Comparison of ENCODE assay signal across 1 cellular context in the genomic region with DNA sequence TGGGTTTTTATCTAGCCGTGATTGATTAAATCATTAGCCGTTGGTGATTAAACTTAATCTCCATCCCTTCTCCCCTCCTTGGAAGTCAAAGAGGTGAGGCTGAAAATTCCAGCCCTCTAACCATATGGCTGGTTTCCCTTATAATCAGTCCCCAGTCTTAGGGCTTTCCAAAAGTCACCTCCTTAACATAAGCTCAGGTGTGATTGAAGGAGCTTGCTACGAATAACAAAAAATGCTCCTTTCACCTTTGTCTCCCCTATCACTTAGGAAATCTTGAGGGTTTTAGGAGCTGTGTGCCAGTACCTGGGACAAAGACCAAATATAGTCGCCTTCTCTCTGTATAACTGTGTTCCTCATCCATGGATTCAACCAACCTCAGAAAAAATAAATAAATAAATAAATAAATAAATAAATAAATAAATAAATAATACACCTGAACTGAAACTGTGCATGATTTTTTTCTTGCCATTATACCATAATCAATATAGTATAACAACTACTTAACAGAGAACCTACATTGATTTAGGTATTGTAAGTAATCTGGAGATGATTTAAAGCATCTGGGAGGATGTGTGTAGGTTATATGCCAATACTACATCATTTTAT.
TF ChIP-seq lines count a peak whose summit lies in the region.

No MANE protein-coding gene starts in this region.

TF ChIP-seq in HEK293, 187 proteins besides CTCF, POLR2A, EP300 and RAD21 (continued from another document and continues in another):
- TF ChIP-seq ZNF292 (tag by site-specific recombination; IDR thresholded peaks at IDR 0.05; ENCODE audit: borderline replicate concordance, low read depth), result 0 out of 2 replicates have a peak, but pooled peaks have one; percentile 59
- TF ChIP-seq, protein P1, sequence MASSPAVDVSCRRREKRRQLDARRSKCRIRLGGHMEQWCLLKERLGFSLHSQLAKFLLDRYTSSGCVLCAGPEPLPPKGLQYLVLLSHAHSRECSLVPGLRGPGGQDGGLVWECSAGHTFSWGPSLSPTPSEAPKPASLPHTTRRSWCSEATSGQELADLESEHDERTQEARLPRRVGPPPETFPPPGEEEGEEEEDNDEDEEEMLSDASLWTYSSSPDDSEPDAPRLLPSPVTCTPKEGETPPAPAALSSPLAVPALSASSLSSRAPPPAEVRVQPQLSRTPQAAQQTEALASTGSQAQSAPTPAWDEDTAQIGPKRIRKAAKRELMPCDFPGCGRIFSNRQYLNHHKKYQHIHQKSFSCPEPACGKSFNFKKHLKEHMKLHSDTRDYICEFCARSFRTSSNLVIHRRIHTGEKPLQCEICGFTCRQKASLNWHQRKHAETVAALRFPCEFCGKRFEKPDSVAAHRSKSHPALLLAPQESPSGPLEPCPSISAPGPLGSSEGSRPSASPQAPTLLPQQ (tag by site-specific recombination; IDR thresholded peaks at IDR 0.05), result no peak
- TF ChIP-seq ZNF530 (tag by site-specific recombination; IDR thresholded peaks at IDR 0.05; ENCODE audit: low read depth), result no peak
- no peak for TF ChIP-seq SCRT1 (tag by site-specific recombination; IDR thresholded peaks at IDR 0.05; ENCODE audit: borderline replicate concordance)
- TF ChIP-seq PRDM1 (tag by site-specific recombination; IDR thresholded peaks at IDR 0.05), result no peak
- no peak for TF ChIP-seq KLF7 (tag by site-specific recombination; IDR thresholded peaks at IDR 0.05; ENCODE audit: borderline replicate concordance)
- TF ChIP-seq ZNF571 (tag by site-specific recombination; IDR thresholded peaks at IDR 0.05), result no peak
- TF ChIP-seq, protein P2, sequence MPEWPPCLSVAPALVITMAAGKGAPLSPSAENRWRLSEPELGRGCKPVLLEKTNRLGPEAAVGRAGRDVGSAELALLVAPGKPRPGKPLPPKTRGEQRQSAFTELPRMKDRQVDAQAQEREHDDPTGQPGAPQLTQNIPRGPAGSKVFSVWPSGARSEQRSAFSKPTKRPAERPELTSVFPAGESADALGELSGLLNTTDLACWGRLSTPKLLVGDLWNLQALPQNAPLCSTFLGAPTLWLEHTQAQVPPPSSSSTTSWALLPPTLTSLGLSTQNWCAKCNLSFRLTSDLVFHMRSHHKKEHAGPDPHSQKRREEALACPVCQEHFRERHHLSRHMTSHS (tag by site-specific recombination; IDR thresholded peaks at IDR 0.05), result no peak
- TF ChIP-seq ZNF433 (tag by site-specific recombination; IDR thresholded peaks at IDR 0.05; ENCODE audit: low read depth), result peak; percentile 68; the same call in 1 of the 2 replicates
- TF ChIP-seq ZBTB48 (tag by site-specific recombination; IDR thresholded peaks at IDR 0.05), result no peak
- TF ChIP-seq, protein P3, sequence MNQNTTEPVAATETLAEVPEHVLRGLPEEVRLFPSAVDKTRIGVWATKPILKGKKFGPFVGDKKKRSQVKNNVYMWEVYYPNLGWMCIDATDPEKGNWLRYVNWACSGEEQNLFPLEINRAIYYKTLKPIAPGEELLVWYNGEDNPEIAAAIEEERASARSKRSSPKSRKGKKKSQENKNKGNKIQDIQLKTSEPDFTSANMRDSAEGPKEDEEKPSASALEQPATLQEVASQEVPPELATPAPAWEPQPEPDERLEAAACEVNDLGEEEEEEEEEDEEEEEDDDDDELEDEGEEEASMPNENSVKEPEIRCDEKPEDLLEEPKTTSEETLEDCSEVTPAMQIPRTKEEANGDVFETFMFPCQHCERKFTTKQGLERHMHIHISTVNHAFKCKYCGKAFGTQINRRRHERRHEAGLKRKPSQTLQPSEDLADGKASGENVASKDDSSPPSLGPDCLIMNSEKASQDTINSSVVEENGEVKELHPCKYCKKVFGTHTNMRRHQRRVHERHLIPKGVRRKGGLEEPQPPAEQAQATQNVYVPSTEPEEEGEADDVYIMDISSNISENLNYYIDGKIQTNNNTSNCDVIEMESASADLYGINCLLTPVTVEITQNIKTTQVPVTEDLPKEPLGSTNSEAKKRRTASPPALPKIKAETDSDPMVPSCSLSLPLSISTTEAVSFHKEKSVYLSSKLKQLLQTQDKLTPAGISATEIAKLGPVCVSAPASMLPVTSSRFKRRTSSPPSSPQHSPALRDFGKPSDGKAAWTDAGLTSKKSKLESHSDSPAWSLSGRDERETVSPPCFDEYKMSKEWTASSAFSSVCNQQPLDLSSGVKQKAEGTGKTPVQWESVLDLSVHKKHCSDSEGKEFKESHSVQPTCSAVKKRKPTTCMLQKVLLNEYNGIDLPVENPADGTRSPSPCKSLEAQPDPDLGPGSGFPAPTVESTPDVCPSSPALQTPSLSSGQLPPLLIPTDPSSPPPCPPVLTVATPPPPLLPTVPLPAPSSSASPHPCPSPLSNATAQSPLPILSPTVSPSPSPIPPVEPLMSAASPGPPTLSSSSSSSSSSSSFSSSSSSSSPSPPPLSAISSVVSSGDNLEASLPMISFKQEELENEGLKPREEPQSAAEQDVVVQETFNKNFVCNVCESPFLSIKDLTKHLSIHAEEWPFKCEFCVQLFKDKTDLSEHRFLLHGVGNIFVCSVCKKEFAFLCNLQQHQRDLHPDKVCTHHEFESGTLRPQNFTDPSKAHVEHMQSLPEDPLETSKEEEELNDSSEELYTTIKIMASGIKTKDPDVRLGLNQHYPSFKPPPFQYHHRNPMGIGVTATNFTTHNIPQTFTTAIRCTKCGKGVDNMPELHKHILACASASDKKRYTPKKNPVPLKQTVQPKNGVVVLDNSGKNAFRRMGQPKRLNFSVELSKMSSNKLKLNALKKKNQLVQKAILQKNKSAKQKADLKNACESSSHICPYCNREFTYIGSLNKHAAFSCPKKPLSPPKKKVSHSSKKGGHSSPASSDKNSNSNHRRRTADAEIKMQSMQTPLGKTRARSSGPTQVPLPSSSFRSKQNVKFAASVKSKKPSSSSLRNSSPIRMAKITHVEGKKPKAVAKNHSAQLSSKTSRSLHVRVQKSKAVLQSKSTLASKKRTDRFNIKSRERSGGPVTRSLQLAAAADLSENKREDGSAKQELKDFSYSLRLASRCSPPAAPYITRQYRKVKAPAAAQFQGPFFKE (tag by site-specific recombination; IDR thresholded peaks at IDR 0.05; ENCODE audit: borderline replicate concordance), result no peak
- TF ChIP-seq, protein P4, sequence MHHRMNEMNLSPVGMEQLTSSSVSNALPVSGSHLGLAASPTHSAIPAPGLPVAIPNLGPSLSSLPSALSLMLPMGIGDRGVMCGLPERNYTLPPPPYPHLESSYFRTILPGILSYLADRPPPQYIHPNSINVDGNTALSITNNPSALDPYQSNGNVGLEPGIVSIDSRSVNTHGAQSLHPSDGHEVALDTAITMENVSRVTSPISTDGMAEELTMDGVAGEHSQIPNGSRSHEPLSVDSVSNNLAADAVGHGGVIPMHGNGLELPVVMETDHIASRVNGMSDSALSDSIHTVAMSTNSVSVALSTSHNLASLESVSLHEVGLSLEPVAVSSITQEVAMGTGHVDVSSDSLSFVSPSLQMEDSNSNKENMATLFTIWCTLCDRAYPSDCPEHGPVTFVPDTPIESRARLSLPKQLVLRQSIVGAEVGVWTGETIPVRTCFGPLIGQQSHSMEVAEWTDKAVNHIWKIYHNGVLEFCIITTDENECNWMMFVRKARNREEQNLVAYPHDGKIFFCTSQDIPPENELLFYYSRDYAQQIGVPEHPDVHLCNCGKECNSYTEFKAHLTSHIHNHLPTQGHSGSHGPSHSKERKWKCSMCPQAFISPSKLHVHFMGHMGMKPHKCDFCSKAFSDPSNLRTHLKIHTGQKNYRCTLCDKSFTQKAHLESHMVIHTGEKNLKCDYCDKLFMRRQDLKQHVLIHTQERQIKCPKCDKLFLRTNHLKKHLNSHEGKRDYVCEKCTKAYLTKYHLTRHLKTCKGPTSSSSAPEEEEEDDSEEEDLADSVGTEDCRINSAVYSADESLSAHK (tag by site-specific recombination; IDR thresholded peaks at IDR 0.05), result no peak
- TF ChIP-seq, protein P5, sequence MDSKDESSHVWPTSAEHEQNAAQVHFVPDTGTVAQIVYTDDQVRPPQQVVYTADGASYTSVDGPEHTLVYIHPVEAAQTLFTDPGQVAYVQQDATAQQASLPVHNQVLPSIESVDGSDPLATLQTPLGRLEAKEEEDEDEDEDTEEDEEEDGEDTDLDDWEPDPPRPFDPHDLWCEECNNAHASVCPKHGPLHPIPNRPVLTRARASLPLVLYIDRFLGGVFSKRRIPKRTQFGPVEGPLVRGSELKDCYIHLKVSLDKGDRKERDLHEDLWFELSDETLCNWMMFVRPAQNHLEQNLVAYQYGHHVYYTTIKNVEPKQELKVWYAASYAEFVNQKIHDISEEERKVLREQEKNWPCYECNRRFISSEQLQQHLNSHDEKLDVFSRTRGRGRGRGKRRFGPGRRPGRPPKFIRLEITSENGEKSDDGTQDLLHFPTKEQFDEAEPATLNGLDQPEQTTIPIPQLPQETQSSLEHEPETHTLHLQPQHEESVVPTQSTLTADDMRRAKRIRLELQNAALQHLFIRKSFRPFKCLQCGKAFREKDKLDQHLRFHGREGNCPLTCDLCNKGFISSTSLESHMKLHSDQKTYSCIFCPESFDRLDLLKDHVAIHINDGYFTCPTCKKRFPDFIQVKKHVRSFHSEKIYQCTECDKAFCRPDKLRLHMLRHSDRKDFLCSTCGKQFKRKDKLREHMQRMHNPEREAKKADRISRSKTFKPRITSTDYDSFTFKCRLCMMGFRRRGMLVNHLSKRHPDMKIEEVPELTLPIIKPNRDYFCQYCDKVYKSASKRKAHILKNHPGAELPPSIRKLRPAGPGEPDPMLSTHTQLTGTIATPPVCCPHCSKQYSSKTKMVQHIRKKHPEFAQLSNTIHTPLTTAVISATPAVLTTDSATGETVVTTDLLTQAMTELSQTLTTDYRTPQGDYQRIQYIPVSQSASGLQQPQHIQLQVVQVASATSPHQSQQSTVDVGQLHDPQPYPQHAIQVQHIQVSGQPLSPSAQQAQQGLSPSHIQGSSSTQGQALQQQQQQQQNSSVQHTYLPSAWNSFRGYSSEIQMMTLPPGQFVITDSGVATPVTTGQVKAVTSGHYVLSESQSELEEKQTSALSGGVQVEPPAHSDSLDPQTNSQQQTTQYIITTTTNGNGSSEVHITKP (tag by site-specific recombination; IDR thresholded peaks at IDR 0.05), result no peak
- no peak for TF ChIP-seq ZNF423 (tag by site-specific recombination; IDR thresholded peaks at IDR 0.05)
- TF ChIP-seq, protein P6, sequence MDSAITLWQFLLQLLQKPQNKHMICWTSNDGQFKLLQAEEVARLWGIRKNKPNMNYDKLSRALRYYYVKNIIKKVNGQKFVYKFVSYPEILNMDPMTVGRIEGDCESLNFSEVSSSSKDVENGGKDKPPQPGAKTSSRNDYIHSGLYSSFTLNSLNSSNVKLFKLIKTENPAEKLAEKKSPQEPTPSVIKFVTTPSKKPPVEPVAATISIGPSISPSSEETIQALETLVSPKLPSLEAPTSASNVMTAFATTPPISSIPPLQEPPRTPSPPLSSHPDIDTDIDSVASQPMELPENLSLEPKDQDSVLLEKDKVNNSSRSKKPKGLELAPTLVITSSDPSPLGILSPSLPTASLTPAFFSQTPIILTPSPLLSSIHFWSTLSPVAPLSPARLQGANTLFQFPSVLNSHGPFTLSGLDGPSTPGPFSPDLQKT (IDR thresholded peaks at IDR 0.05; ENCODE audit: borderline replicate concordance, low read depth, low read length), result no peak
- TF ChIP-seq ZNF473 (tag by site-specific recombination; IDR thresholded peaks at IDR 0.05), result no peak
- no peak for TF ChIP-seq GLIS1 (tag by site-specific recombination; IDR thresholded peaks at IDR 0.05)
- TF ChIP-seq IKZF3 (tag by site-specific recombination; IDR thresholded peaks at IDR 0.05), result no peak
- no peak; the same call in 1 of the 2 replicates for TF ChIP-seq ZNF214 (tag by site-specific recombination; IDR thresholded peaks at IDR 0.05; ENCODE audit: borderline replicate concordance)
- no peak for TF ChIP-seq ZEB2 (tag by site-specific recombination; IDR thresholded peaks at IDR 0.05)
- TF ChIP-seq ZNF558 (tag by site-specific recombination; IDR thresholded peaks at IDR 0.05), result peak; percentile 57; the same call in 1 of the 2 replicates
- TF ChIP-seq, protein P7, sequence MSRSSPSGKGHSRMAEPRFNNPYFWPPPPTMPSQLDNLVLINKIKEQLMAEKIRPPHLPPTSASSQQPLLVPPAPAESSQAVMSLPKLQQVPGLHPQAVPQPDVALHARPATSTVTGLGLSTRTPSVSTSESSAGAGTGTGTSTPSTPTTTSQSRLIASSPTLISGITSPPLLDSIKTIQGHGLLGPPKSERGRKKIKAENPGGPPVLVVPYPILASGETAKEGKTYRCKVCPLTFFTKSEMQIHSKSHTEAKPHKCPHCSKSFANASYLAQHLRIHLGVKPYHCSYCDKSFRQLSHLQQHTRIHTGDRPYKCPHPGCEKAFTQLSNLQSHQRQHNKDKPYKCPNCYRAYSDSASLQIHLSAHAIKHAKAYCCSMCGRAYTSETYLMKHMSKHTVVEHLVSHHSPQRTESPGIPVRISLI (tag by site-specific recombination; IDR thresholded peaks at IDR 0.05), result no peak
- TF ChIP-seq ZNF791 (tag by site-specific recombination; IDR thresholded peaks at IDR 0.05), result peak; percentile 29; the same call in 1 of the 2 replicates
- no peak for TF ChIP-seq SETDB1 (IDR thresholded peaks at IDR 0.05; ENCODE audit: insufficient read length, low read length)
- TF ChIP-seq ZBTB1 (tag by site-specific recombination; IDR thresholded peaks at IDR 0.05), result no peak
- no peak for TF ChIP-seq ZSCAN16 (tag by site-specific recombination; IDR thresholded peaks at IDR 0.05)
- TF ChIP-seq ZNF501 (tag by site-specific recombination; IDR thresholded peaks at IDR 0.05), result 0 out of 2 replicates have a peak, but pooled peaks have one; percentile 52
- TF ChIP-seq ZNF341 (tag by site-specific recombination; IDR thresholded peaks at IDR 0.05; ENCODE audit: low read depth), result 0 out of 2 replicates have a peak, but pooled peaks have one; percentile 28
- TF ChIP-seq ZNF514 (tag by site-specific recombination; IDR thresholded peaks at IDR 0.05), result 0 out of 2 replicates have a peak, but pooled peaks have one; percentile 51
- TF ChIP-seq ZBTB17 (tag by site-specific recombination; IDR thresholded peaks at IDR 0.05), result no peak
- TF ChIP-seq, protein P8, sequence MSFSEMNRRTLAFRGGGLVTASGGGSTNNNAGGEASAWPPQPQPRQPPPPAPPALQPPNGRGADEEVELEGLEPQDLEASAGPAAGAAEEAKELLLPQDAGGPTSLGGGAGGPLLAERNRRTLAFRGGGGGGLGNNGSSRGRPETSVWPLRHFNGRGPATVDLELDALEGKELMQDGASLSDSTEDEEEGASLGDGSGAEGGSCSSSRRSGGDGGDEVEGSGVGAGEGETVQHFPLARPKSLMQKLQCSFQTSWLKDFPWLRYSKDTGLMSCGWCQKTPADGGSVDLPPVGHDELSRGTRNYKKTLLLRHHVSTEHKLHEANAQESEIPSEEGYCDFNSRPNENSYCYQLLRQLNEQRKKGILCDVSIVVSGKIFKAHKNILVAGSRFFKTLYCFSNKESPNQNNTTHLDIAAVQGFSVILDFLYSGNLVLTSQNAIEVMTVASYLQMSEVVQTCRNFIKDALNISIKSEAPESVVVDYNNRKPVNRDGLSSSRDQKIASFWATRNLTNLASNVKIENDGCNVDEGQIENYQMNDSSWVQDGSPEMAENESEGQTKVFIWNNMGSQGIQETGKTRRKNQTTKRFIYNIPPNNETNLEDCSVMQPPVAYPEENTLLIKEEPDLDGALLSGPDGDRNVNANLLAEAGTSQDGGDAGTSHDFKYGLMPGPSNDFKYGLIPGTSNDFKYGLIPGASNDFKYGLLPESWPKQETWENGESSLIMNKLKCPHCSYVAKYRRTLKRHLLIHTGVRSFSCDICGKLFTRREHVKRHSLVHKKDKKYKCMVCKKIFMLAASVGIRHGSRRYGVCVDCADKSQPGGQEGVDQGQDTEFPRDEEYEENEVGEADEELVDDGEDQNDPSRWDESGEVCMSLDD (tag by site-specific recombination; IDR thresholded peaks at IDR 0.05), result no peak
- TF ChIP-seq, protein P9, sequence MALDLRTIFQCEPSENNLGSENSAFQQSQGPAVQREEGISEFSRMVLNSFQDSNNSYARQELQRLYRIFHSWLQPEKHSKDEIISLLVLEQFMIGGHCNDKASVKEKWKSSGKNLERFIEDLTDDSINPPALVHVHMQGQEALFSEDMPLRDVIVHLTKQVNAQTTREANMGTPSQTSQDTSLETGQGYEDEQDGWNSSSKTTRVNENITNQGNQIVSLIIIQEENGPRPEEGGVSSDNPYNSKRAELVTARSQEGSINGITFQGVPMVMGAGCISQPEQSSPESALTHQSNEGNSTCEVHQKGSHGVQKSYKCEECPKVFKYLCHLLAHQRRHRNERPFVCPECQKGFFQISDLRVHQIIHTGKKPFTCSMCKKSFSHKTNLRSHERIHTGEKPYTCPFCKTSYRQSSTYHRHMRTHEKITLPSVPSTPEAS (tag by site-specific recombination; IDR thresholded peaks at IDR 0.05), result no peak
